ENCODE assay signal across 8 cellular contexts in genomic region chr2:35973132-35973736, GRCh38.
DNase-seq lines count a peak whose midpoint lies in the region; ATAC-seq, FAIRE-seq and TF ChIP-seq lines count a peak whose summit lies in the region.

No MANE protein-coding gene starts in this region.

- peak overlapping the region; percentile 34 to 75 (median 60) for H3K27ac ChIP-seq in heart right ventricle
- H3K27ac ChIP-seq in H1 (ENCODE audit: low read depth, low read length), result no peak overlapping the region

- no peak overlapping the region for H2BK5ac ChIP-seq in H1 (ENCODE audit: low read depth, low read length)

- TF ChIP-seq EP300 in H1 (IDR thresholded peaks at IDR 0.05; ENCODE audit: borderline replicate concordance in 1 of 2, low read depth in 2 of 2, low read length in 2 of 2), result no peak

- no peak overlapping the region for H3K56ac ChIP-seq in H1 (replicated peaks; ENCODE audit: insufficient read length, low read depth, low read length)

- H3K4me2 ChIP-seq in H1 (ENCODE audit: insufficient read depth in 1 of 2, low read depth in 2 of 2, low read length in 2 of 2), result no peak overlapping the region

- H4K20me1 ChIP-seq in H1 (replicated peaks in 1 of 2; ENCODE audit: control insufficient read depth in 1 of 2, insufficient read depth in 2 of 2, low read length in 2 of 2), result no peaks in the 10 kb centered on the region

- H3K4me1 ChIP-seq in heart right ventricle (no peaks in the 10 kb centered on the region), H1 (replicated peaks in 1 of 4; ENCODE audit: control insufficient read depth in 3 of 4, insufficient read depth in 4 of 4, low read length in 3 of 4) (no peaks in the 10 kb centered on the region)

- intact Hi-C loops in heart right ventricle (cut with DNase I), result loop anchor here in 1 of 10 donors (10.0 kb wide), 2 partner anchors 382 to 692 kb away; partner anchors contain the start of gene CRIM1
- intact Hi-C loops in Right ventricle myocardium inferior (cut with DNase I), result loop anchor here (2.0 to 10.0 kb wide), 2 partner anchors 350 to 692 kb away; no protein-coding TSS in a partner anchor

- TF ChIP-seq RAD21 in H1 (IDR thresholded peaks at IDR 0.05 in 1 of 2, conservative IDR thresholded peaks at IDR 0.05 in 1 of 2; ENCODE audit: low read depth in 2 of 2, low read length in 2 of 2), result peak; percentile 81 to 87

- DNase-seq in heart right ventricle (no peak), Right ventricle myocardium inferior (ENCODE audit: missing footprints) (no peak), HCEC 1CT (peak; percentile 17), NCI-H146 (lab: John Stamatoyannopoulos, UW) (peak; percentile 59), H1 (ENCODE audit: low read depth in 1 of 2, low spot score in 2 of 2) (no peak), omental fat pad (ENCODE audit: low spot score) (no peak), NCI-H1048 (lab: John Stamatoyannopoulos, UW) (no peak)
- no peak for DNase-seq in central memory CD4-positive, alpha-beta T cell

- no peak overlapping the region; the same call in 1 of the 2 replicates for H2AFZ ChIP-seq in H1 (ENCODE audit: low read length)

- H3K14ac ChIP-seq in H1 (ENCODE audit: insufficient read length), result no peak overlapping the region

- WGBS in heart right ventricle, 2 donors, result 12 to 20% methylated on average over 1 of the region's 1 CpG
- WGBS in H1 (ENCODE audit: extremely low coverage in 1 of 2, insufficient coverage in 1 of 2, insufficient read length in 1 of 2, insufficient replicate concordance in 2 of 2, low coverage in 1 of 2, low lambda C conversion rate in 2 of 2, missing lambda C conversion rate in 1 of 2), 2 experiments, result 35% methylated on average over 1 of the region's 1 CpG; no CpG with 5 or more reads in 1 of the 2 experiments

- CTCF ChIA-PET in H1 (lab: Charles Lee; ENCODE audit: partially characterized antibody), result interaction anchor here (0.6 to 3.6 kb wide), 14 partner anchors 13 to 691 kb away, joined by 3 to 18 read pairs (median 4); no protein-coding TSS in a partner anchor

- no peak overlapping the region for H2BK12ac ChIP-seq in H1 (ENCODE audit: low read depth, low read length)

- no peaks in the 10 kb centered on the region for H3K23me2 ChIP-seq in H1 (ENCODE audit: low read depth, low read length)

- H2BK20ac ChIP-seq in H1 (ENCODE audit: low read length), result no peak overlapping the region

- TF ChIP-seq CTCF in heart right ventricle (IDR thresholded peaks at IDR 0.05), result peak in 8 of 9 donors; percentile 15 to 61 (median 46)
- peak in 2 of 3 experiments; percentile 52 to 71; a peak in 3 of 4 replicates for TF ChIP-seq CTCF in H1 (IDR thresholded peaks at IDR 0.05; ENCODE audit: control extremely low read depth in 1 of 3, insufficient read depth in 1 of 3, low read depth in 1 of 3, low read length in 3 of 3)
- TF ChIP-seq CTCF in omental fat pad (IDR thresholded peaks at IDR 0.05), result no peak

- POLR2A ChIA-PET in H1 (lab: Charles Lee; ENCODE audit: partially characterized antibody), result no interaction called here

- no peak overlapping the region for H3K9ac ChIP-seq in H1 (replicated peaks in 1 of 4; ENCODE audit: extremely low read depth in 1 of 4, low read depth in 3 of 4, low read length in 3 of 4)

- no peak overlapping the region for H2BK15ac ChIP-seq in H1 (ENCODE audit: low read length)

- H3K79me2 ChIP-seq in H1 (ENCODE audit: control insufficient read depth in 1 of 2, insufficient read depth in 2 of 2, low read length in 2 of 2), result no peaks in the 10 kb centered on the region

- no peak overlapping the region for H4K5ac ChIP-seq in H1 (ENCODE audit: insufficient read length, low read depth, low read length)

- H3K27me3 ChIP-seq in heart right ventricle, result no peaks in the 10 kb centered on the region
- H3K27me3 ChIP-seq in H1 (replicated peaks in 1 of 4; ENCODE audit: control insufficient read depth in 3 of 4, extremely low read depth in 1 of 4, insufficient read depth in 3 of 4, low read length in 3 of 4), result no peaks in the 10 kb centered on the region

- no peak overlapping the region for H2AK5ac ChIP-seq in H1 (ENCODE audit: low read depth, low read length)

- H2BK120ac ChIP-seq in H1 (replicated peaks; ENCODE audit: low read depth, low read length), result no peak overlapping the region

- no peak for TF ChIP-seq POLR2A in H1 (IDR thresholded peaks at IDR 0.05; ENCODE audit: control extremely low read depth in 1 of 2, low read depth in 2 of 2, low read length in 2 of 2)

- H3K18ac ChIP-seq in H1 (ENCODE audit: extremely low read depth, low read length), result no peak overlapping the region

- peak in 6 of 8 donors; percentile 67 to 91 (median 79) for ATAC-seq in heart right ventricle
- no peak for ATAC-seq in Right ventricle myocardium inferior
- ATAC-seq in omental fat pad (ENCODE audit: low FRiP score), result peak; percentile 70

- no peak overlapping the region for H4K91ac ChIP-seq in H1 (replicated peaks; ENCODE audit: insufficient read length, low read length)

- H3K23ac ChIP-seq in H1 (ENCODE audit: insufficient read length), result no peak overlapping the region

- H3K9me3 ChIP-seq in heart right ventricle (no peaks in the 10 kb centered on the region), H1 (ENCODE audit: insufficient read depth in 2 of 2, low read depth in 1 of 2, low read length in 1 of 2) (no peaks in the 10 kb centered on the region)

- no peaks in the 10 kb centered on the region for H3K79me1 ChIP-seq in H1 (ENCODE audit: low read depth, low read length)

- H3K4me3 ChIP-seq in heart right ventricle (no peak overlapping the region), H1 (ENCODE audit: extremely low read depth in 1 of 4, insufficient read depth in 2 of 4, low read depth in 3 of 4, low read length in 4 of 4) (no peak overlapping the region)

- peak; percentile 90 for FAIRE-seq in H1 (lab: Jason Lieb, UNC)

- H3K36me3 ChIP-seq in heart right ventricle (no peaks in the 10 kb centered on the region), H1 (ENCODE audit: control insufficient read depth in 2 of 4, insufficient read depth in 4 of 4, low read length in 3 of 4) (no peaks in the 10 kb centered on the region)

- H3K4ac ChIP-seq in H1 (replicated peaks; ENCODE audit: insufficient read length, low read depth, low read length), result no peak overlapping the region

- H4K8ac ChIP-seq in H1 (ENCODE audit: extremely low read depth, insufficient read depth, low read length), result no peak overlapping the region

TF ChIP-seq in H1, 55 proteins besides CTCF, POLR2A, EP300 and RAD21:
- TF ChIP-seq BRCA1 (IDR thresholded peaks at IDR 0.05; ENCODE audit: low read depth, low read length), result no peak
- no peak for TF ChIP-seq BACH1 (IDR thresholded peaks at IDR 0.05; ENCODE audit: low read length)
- TF ChIP-seq NANOG (IDR thresholded peaks at IDR 0.05; ENCODE audit: insufficient read depth, low read depth, low read length, poor library complexity, severe bottlenecking), result no peak
- no peak for TF ChIP-seq POU5F1 (IDR thresholded peaks at IDR 0.05; ENCODE audit: low read depth, low read length)
- TF ChIP-seq POLR2AphosphoS5 (IDR thresholded peaks at IDR 0.05; ENCODE audit: low read depth, low read length), result no peak
- TF ChIP-seq SIRT6 (IDR thresholded peaks at IDR 0.05; ENCODE audit: low read length), result no peak
- no peak for TF ChIP-seq HDAC6 (IDR thresholded peaks at IDR 0.05; ENCODE audit: low read depth, low read length)
- TF ChIP-seq JUN (IDR thresholded peaks at IDR 0.05; ENCODE audit: low read depth, low read length), result no peak
- no peak for TF ChIP-seq CHD1 (IDR thresholded peaks at IDR 0.05; ENCODE audit: low read depth, low read length)
- no peak for TF ChIP-seq HDAC2 (IDR thresholded peaks at IDR 0.05; ENCODE audit: borderline replicate concordance in 1 of 2, low read depth in 2 of 2, low read length in 2 of 2)
- TF ChIP-seq SRF (IDR thresholded peaks at IDR 0.05; ENCODE audit: low read depth, low read length), result no peak
- no peak for TF ChIP-seq ASH2L (IDR thresholded peaks at IDR 0.05; ENCODE audit: low read length)
- TF ChIP-seq CHD2 (IDR thresholded peaks at IDR 0.05; ENCODE audit: low read length), result no peak

Comparison
In these comparisons a context has a peak if more than half of its experiments do, and no peak if none do; other contexts are left out.
1. DNase-seq: peak in HCEC 1CT (single experiment) and NCI-H146 (single experiment); none in heart right ventricle (0 of 2), Right ventricle myocardium inferior (single experiment), H1 (0 of 2), omental fat pad (single experiment), central memory CD4-positive, alpha-beta T cell (single experiment) and NCI-H1048 (single experiment).
2. CTCF ChIP-seq: peak in heart right ventricle (8 of 9) and H1 (2 of 3); none in omental fat pad (0 of 3).